Comparison of ENCODE assay signal across 9 cellular contexts in genomic region chr15:26119322-26119721, GRCh38.
"Had no signal": no experiment of that assay in that cellular context is flagged by ENCODE, and none has a peak within 500 bp of the region (broad histone marks: within the 10 kb centered on the region; RNA-seq: fewer than 3 reads in every experiment).

No MANE protein-coding gene starts in this region.

- H2AFZ ChIP-seq: GM23248 had no signal

- H3K4me3 ChIP-seq: GM23248, K562 had no signal

- H3K9ac ChIP-seq: GM23248 had no signal

- H3K27ac ChIP-seq: GM23248 had no signal

- H3K4me3 Mint-ChIP-seq: H9 had no signal

- FAIRE-seq: H54, HTR-8/SVneo, K562 had no signal

- DNase-seq: GM23248, GOT3, H9, HCEC 1CT, IMR-90, KG1 had no signal

- ATAC-seq: K562 had no signal
